In genomic region chr6:26045046-26045938, GRCh38 we compare ENCODE assay signal across 8 cellular contexts. TPM values are rescaled to one million over a fixed set of nuclear protein-coding genes. Genes with fewer than 3 reads are reported as not detected.
DNase-seq lines count a peak whose midpoint lies in the region; ATAC-seq, FAIRE-seq and TF ChIP-seq lines count a peak whose summit lies in the region.

No MANE protein-coding gene starts in this region.

- CTCF ChIA-PET in HepG2 (lab: Yijun Ruan, JAX; ENCODE audit: low intra/inter-chr PET ratio, low total read pairs) = no interaction called here

- H3K9ac ChIP-seq in HepG2 (ENCODE audit: insufficient read depth, low read depth, low read length) = peak overlapping the region; percentile 82

- in situ Hi-C loops in HepG2 (cut with HindIII; ENCODE audit: extremely low pct_ligation_motif_present, low pct_unique_long_range_greater_than_20kb) = no loop called here

- peak overlapping the region; percentile 58 to 73 (median 63) for H3K4me3 ChIP-seq in HepG2 (replicated peaks in 1 of 3; ENCODE audit: insufficient read depth in 1 of 3, low read depth in 2 of 3, low read length in 3 of 3)

- BruUV-seq in HepG2 (replicated peaks; lab: Mats Ljungman, UMichigan) = TSS peak; percentile 98

- TF ChIP-seq EP300 in HepG2 (IDR thresholded peaks at IDR 0.05; ENCODE audit: low read depth in 2 of 2, low read length in 2 of 2) (peak in 1 of 2 experiments; percentile 44; a peak in 2 of 4 replicates), HepG2 (CRISPR knock-in tag; IDR thresholded peaks at IDR 0.05; ENCODE audit: borderline replicate concordance) (peak; percentile 76; the same call in 1 of the 2 replicates)

- intact Hi-C loops in HepG2 (cut with micrococcal nuclease; ENCODE audit: unreplicated experiment) = loop anchor here (1.0 kb wide), 1 partner anchor 10 kb away; no protein-coding TSS in a partner anchor

- H4K20me1 ChIP-seq in HepG2 (ENCODE audit: insufficient read depth, low read length) = no peaks in the 10 kb centered on the region

- no peaks in the 10 kb centered on the region for H3K79me2 ChIP-seq in HepG2 (ENCODE audit: insufficient read depth, low read length)

- 1% methylated on average over 48 of the region's 48 CpGs for WGBS in HepG2 (ENCODE audit: low lambda C conversion rate)

- peaks cover 31% of the 10 kb centered on the region for H3K4me1 ChIP-seq in HepG2 (ENCODE audit: insufficient read depth, low read length)

- ATAC-seq in HG02571 (IDR thresholded peaks at IDR 0.05; ENCODE audit: unreplicated experiment) (peak; percentile 58), HepG2 (peak; percentile 74)

- peak; percentile 98 to 100 for TF ChIP-seq POLR2A in HepG2 (IDR thresholded peaks at IDR 0.05; ENCODE audit: insufficient read depth in 1 of 2, low read depth in 2 of 2, low read length in 2 of 2)

- TF ChIP-seq CTCF in GM10266 (IDR thresholded peaks at IDR 0.05; ENCODE audit: control insufficient read depth, insufficient read depth, low read depth, missing control alignments) (no peak), HepG2 (CRISPR knock-in tag; IDR thresholded peaks at IDR 0.05) (peak; percentile 62)

- peak overlapping the region; percentile 92 for H3K4me2 ChIP-seq in HepG2 (ENCODE audit: low read depth, low read length)

- peak; percentile 81 for DNase-seq in GM10266 (ENCODE audit: extremely low spot score)
- peak; percentile 90 to 98 (median 92) for DNase-seq in NCI-H1417 (lab: John Stamatoyannopoulos, UW)
- peak; percentile 26 to 65 (median 51) for DNase-seq in activated CD4-positive, CD25-positive, alpha-beta regulatory T cell (lab: John Stamatoyannopoulos, UW)
- peak; percentile 40 to 82 for DNase-seq in cerebellar nuclear complex (lab: John Stamatoyannopoulos, UW)
- DNase-seq in HepG2 (ENCODE audit: low spot score) = peak; percentile 99
- peak in 2 of 3 experiments; percentile 64 to 70 for DNase-seq in stimulated activated CD4-positive, alpha-beta T cell treated with anti-CD3 and anti-CD28 coated beads, TNF-alpha, amount 100 ng/mL, for 24 hours (ENCODE audit: low read depth in 3 of 3)
- DNase-seq in DMS79 treated with DMSO at 0.1 percent for 48 hours (lab: John Stamatoyannopoulos, UW) = no peak

- H3K27ac ChIP-seq in HepG2 (ENCODE audit: extremely low read length, insufficient read depth, low read length) = peak overlapping the region; percentile 94

- POLR2A ChIA-PET in HepG2 (lab: Yijun Ruan, JAX) = interaction anchor here (0.6 to 6.0 kb wide), 23 partner anchors 9 to 1791 kb away, joined by 3 to 322 read pairs (median 5); partner anchors contain the start of gene HFE

- no peaks in the 10 kb centered on the region; a peak in 1 of 5 replicates for H3K27me3 ChIP-seq in HepG2 (ENCODE audit: control insufficient read depth in 1 of 2, insufficient read depth in 2 of 2, low read length in 2 of 2)

- peak overlapping the region; percentile 58 for H2AFZ ChIP-seq in HepG2 (ENCODE audit: low read length)

- H3K9me3 ChIP-seq in HepG2 (ENCODE audit: low read length) = no peaks in the 10 kb centered on the region

- H3K36me3 ChIP-seq in HepG2 (replicated peaks in 1 of 2; ENCODE audit: control insufficient read depth in 1 of 2, insufficient read depth in 2 of 2, low read length in 2 of 2) = no peaks in the 10 kb centered on the region

- peak; percentile 94 for FAIRE-seq in HepG2 (lab: Jason Lieb, UNC)

- TF ChIP-seq RAD21 in HepG2 (CRISPR knock-in tag; IDR thresholded peaks at IDR 0.05) = peak; percentile 69

TF ChIP-seq in HepG2, 621 proteins besides CTCF, POLR2A, EP300 and RAD21 (continues in another document):
- TF ChIP-seq LRRFIP1 (CRISPR knock-in tag; conservative IDR thresholded peaks at IDR 0.05) (0 out of 2 replicates have a peak, but pooled peaks have one; percentile 35), ZNF232 (CRISPR knock-in tag; IDR thresholded peaks at IDR 0.05; ENCODE audit: borderline replicate concordance) (peak; percentile 91; the same call in 1 of the 2 replicates), KLF6 (CRISPR knock-in tag; IDR thresholded peaks at IDR 0.05) (no peak), ZNF570 (CRISPR knock-in tag; IDR thresholded peaks at IDR 0.05; ENCODE audit: borderline replicate concordance) (peak; percentile 79; the same call in 1 of the 2 replicates), SOX6 (IDR thresholded peaks at IDR 0.05) (no peak), SOX6 (CRISPR knock-in tag; IDR thresholded peaks at IDR 0.05) (peak; percentile 10; the same call in 1 of the 2 replicates), NR2F6 (IDR thresholded peaks at IDR 0.05) (peak; percentile 24), NR2F6 (CRISPR knock-in tag; IDR thresholded peaks at IDR 0.05) (peak; percentile 47; the same call in 1 of the 2 replicates), PRMT3 (CRISPR knock-in tag; IDR thresholded peaks at IDR 0.05; ENCODE audit: borderline replicate concordance, low read depth) (peak; percentile 98), ZNF569 (CRISPR knock-in tag; IDR thresholded peaks at IDR 0.05; ENCODE audit: borderline replicate concordance) (peak; percentile 48; the same call in 1 of the 2 replicates), ZNF670 (CRISPR knock-in tag; IDR thresholded peaks at IDR 0.05; ENCODE audit: borderline replicate concordance) (no peak), FOSL1 (CRISPR knock-in tag; IDR thresholded peaks at IDR 0.05; ENCODE audit: borderline replicate concordance) (no peak), ZSCAN25 (CRISPR knock-in tag; IDR thresholded peaks at IDR 0.05) (peak; percentile 43; the same call in 1 of the 2 replicates), TRAFD1 (CRISPR knock-in tag; IDR thresholded peaks at IDR 0.05; ENCODE audit: borderline replicate concordance) (no peak)

RNA-seq across cellular contexts. Expression of gene HFE, which starts 41.9 kb away (rescaled TPM):
- 1.9 and 3.7 TPM in 2 replicates for total RNA-seq in HepG2 (2016; rRNA removed; fragmentation: Illumina TruSeq; extraction: Trizol)
- 0.18 and 0.51 TPM in 2 replicates for total RNA-seq in HepG2 (2016; cell fraction: cytosol; rRNA removed; fragmentation: Illumina TruSeq; extraction: Trizol; ENCODE audit: low read depth)
- total RNA-seq in HepG2 (2016; cell fraction: insoluble cytoplasmic fraction; rRNA removed; fragmentation: Illumina TruSeq; extraction: Trizol) = 1.9 and 4.9 TPM in 2 replicates
- 0.41 and 0.49 TPM in 2 replicates for total RNA-seq in HepG2 (2016; cell fraction: membrane; rRNA removed; fragmentation: Illumina TruSeq; extraction: Trizol)
- total RNA-seq in HepG2 (2016; cell fraction: nucleus; rRNA removed; fragmentation: Illumina TruSeq; extraction: Trizol) = 3.5 and 4.2 TPM in 2 replicates
- polyA plus RNA-seq in HepG2 (2011; rRNA removed) = 5.7 and 6.3 TPM in 2 replicates
- 5.3 and 5.8 TPM in 2 replicates for polyA plus RNA-seq in HepG2 (2011; cell fraction: cytosol; rRNA removed)
- 3.7 and 5.3 TPM in 2 replicates for polyA plus RNA-seq in HepG2 (2011; cell fraction: nucleus; rRNA removed)
- 2.4 and 3.5 TPM in 2 replicates for polyA plus RNA-seq in HepG2 (2012)
- polyA plus RNA-seq in HepG2 (2016; cell fraction: cytosol; fragmentation: Illumina TruSeq; extraction: Trizol; ENCODE audit: low read depth) = 0.24 and 0.26 TPM in 2 replicates
- polyA plus RNA-seq in HepG2 (2016; cell fraction: insoluble cytoplasmic fraction; fragmentation: Illumina TruSeq; extraction: Trizol; ENCODE audit: low read depth) = 1.4 and 2.1 TPM in 2 replicates
- 0.29 and 0.86 TPM in 2 replicates for polyA plus RNA-seq in HepG2 (2016; cell fraction: membrane; fragmentation: Illumina TruSeq; extraction: Trizol; ENCODE audit: low read depth)
- polyA plus RNA-seq in HepG2 (2016; cell fraction: nucleus; fragmentation: Illumina TruSeq; extraction: Trizol; ENCODE audit: insufficient read depth, low read depth) = 7.7 and 8.2 TPM in 2 replicates
- 13.4 and 32.5 TPM in 2 replicates for polyA minus RNA-seq in HepG2 (2011; rRNA and poly(A)+ RNA removed; ENCODE audit: low replicate concordance)
- 2.2 and 5.5 TPM in 2 replicates for polyA minus RNA-seq in HepG2 (2011; cell fraction: cytosol; rRNA and poly(A)+ RNA removed)
- 3.3 and 4.0 TPM in 2 replicates for polyA minus RNA-seq in HepG2 (2011; cell fraction: nucleus; rRNA and poly(A)+ RNA removed)
